ENCODE assay signal across 1 cellular context in genomic region chr12:43751360-43751759, GRCh38. TPM values are rescaled to one million over a fixed set of nuclear protein-coding genes. Genes with fewer than 3 reads are reported as not detected.
"Had no signal": no experiment of that assay in that cellular context is flagged by ENCODE, and none has a peak within 500 bp of the region (broad histone marks: within the 10 kb centered on the region; RNA-seq: fewer than 3 reads in every experiment).

No MANE protein-coding gene starts in this region.

RNA-seq across cellular contexts. Expression of gene PUS7L, which starts 7.2 kb away (rescaled TPM):
- total RNA-seq: cardiac muscle cell had no signal

RNA-seq across cellular contexts. Expression of gene IRAK4, which starts 7.4 kb away (rescaled TPM):
- total RNA-seq: cardiac muscle cell had no signal
- polyA plus RNA-seq: cardiac muscle cell had no signal
